ENCODE assay signal across 1 cellular context in genomic region chr14:72892103-72892878, GRCh38.
TF ChIP-seq lines count a peak whose summit lies in the region.

No MANE protein-coding gene starts in this region.

TF ChIP-seq in WTC11, 78 proteins besides CTCF, POLR2A, EP300 and RAD21 (continued from another document):
- no peak for TF ChIP-seq ZBTB43 (CRISPR knock-in tag; IDR thresholded peaks at IDR 0.05)
- TF ChIP-seq ZNF121 (CRISPR knock-in tag; IDR thresholded peaks at IDR 0.05): no peak
- no peak for TF ChIP-seq ZNF425 (CRISPR knock-in tag; conservative IDR thresholded peaks at IDR 0.05)
- no peak for TF ChIP-seq TEAD1 (CRISPR knock-in tag; IDR thresholded peaks at IDR 0.05)
- no peak for TF ChIP-seq NFATC4 (CRISPR knock-in tag; IDR thresholded peaks at IDR 0.05)
TF ChIP-seq in WTC11: peak in this region for 0.
